21 cellular contexts compared by ENCODE assay signal in genomic region chr3:80870476-80871041, GRCh38.
DNase-seq lines count a peak whose midpoint lies in the region; ATAC-seq, FAIRE-seq and TF ChIP-seq lines count a peak whose summit lies in the region.
"Had no signal": no experiment of that assay in that cellular context is flagged by ENCODE, and none has a peak within 500 bp of the region (broad histone marks: within the 10 kb centered on the region; RNA-seq: fewer than 3 reads in every experiment).

No MANE protein-coding gene starts in this region.

- ATAC-seq in sciatic nerve: peak; percentile 17
- no peak for ATAC-seq in GM18505 (IDR thresholded peaks at IDR 0.05; ENCODE audit: unreplicated experiment)
- no peak for ATAC-seq in activated T-cell treated with anti-CD3 and anti-CD28 coated beads, Interleukin-2, amount 50 U/mL, for 4 hours
- ATAC-seq: GM12878 had no signal

- no peaks in the 10 kb centered on the region for H4K20me1 ChIP-seq in MM.1S (ENCODE audit: insufficient read depth, low read length)

- no peak overlapping the region for H3K4me2 ChIP-seq in MM.1S (ENCODE audit: low read depth, low read length)

- peak; percentile 40 for FAIRE-seq in bronchial epithelial cell (lab: Jason Lieb, UNC)
- FAIRE-seq: A204.1, GM12878, GM18507, H54 had no signal

- no peak overlapping the region for H3K27ac ChIP-seq in MM.1S (ENCODE audit: low read length)
- H3K27ac ChIP-seq: C4-2B, GM23248 had no signal

- no peaks in the 10 kb centered on the region for H3K79me2 ChIP-seq in MM.1S (ENCODE audit: low read length)

- H3K9ac ChIP-seq in MM.1S (ENCODE audit: low read length): no peak overlapping the region
- H3K9ac ChIP-seq: GM23248 had no signal

- H3K27me3 Mint-ChIP-seq in activated naive CD4-positive, alpha-beta T cell treated with anti-CD3 and anti-CD28 coated beads for 36 hours (ENCODE audit: low read depth): no peaks in the 10 kb centered on the region
- no peaks in the 10 kb centered on the region for H3K27me3 Mint-ChIP-seq in activated T-helper 1 cell treated with anti-CD3 and anti-CD28 coated beads, Interleukin-12 subunit alpha, Interleukin-12 subunit beta, Interleukin-2, Interleukin-4 antibody, amounts not matched to agents 30 ng/mL and 10 ng/mL and 1 ng/mL, durations not matched to agents 14 hours and 24 hours and 36 hours (ENCODE audit: insufficient read depth)
- H3K27me3 Mint-ChIP-seq in activated T-cell treated with anti-CD3 and anti-CD28 coated beads, Interleukin-2, amount 50 U/mL, for 4 hours (ENCODE audit: low read depth): no peaks in the 10 kb centered on the region
- H3K27me3 Mint-ChIP-seq: CD4-positive, alpha-beta memory T cell had no signal

- TF ChIP-seq CTCF in MM.1S (IDR thresholded peaks at IDR 0.05; ENCODE audit: low read length): no peak
- no peak for TF ChIP-seq CTCF in bronchial epithelial cell (IDR thresholded peaks at IDR 0.05; ENCODE audit: insufficient read depth, low read length, severe bottlenecking)

- no peaks in the 10 kb centered on the region for H3K9me2 ChIP-seq in MM.1S (replicated peaks; ENCODE audit: insufficient read depth, low read length)

- no peak overlapping the region for H3K27ac Mint-ChIP-seq in activated naive CD4-positive, alpha-beta T cell treated with anti-CD3 and anti-CD28 coated beads for 36 hours
- H3K27ac Mint-ChIP-seq in activated T-helper 1 cell treated with anti-CD3 and anti-CD28 coated beads, Interleukin-12 subunit alpha, Interleukin-12 subunit beta, Interleukin-2, Interleukin-4 antibody, amounts not matched to agents 30 ng/mL and 10 ng/mL and 1 ng/mL, durations not matched to agents 14 hours and 24 hours and 36 hours: no peak overlapping the region
- H3K27ac Mint-ChIP-seq: CD4-positive, alpha-beta memory T cell had no signal

- H3K36me3 ChIP-seq in MM.1S (replicated peaks; ENCODE audit: insufficient read depth, low read length) (no peaks in the 10 kb centered on the region), bronchial epithelial cell (ENCODE audit: control insufficient read depth, insufficient read depth, low read length) (no peaks in the 10 kb centered on the region)

- no peak for TF ChIP-seq POLR2A in GM18505 (IDR thresholded peaks at IDR 0.05; ENCODE audit: borderline replicate concordance, extremely low read depth, insufficient read depth, insufficient read length)

- no peaks in the 10 kb centered on the region for H3K4me1 Mint-ChIP-seq in activated naive CD4-positive, alpha-beta T cell treated with anti-CD3 and anti-CD28 coated beads for 36 hours (ENCODE audit: low read depth)
- H3K4me1 Mint-ChIP-seq in activated T-helper 1 cell treated with anti-CD3 and anti-CD28 coated beads, Interleukin-12 subunit alpha, Interleukin-12 subunit beta, Interleukin-2, Interleukin-4 antibody, amounts not matched to agents 30 ng/mL and 10 ng/mL and 1 ng/mL, durations not matched to agents 14 hours and 24 hours and 36 hours (ENCODE audit: low read depth): no peaks in the 10 kb centered on the region
- H3K4me1 Mint-ChIP-seq in activated T-cell treated with anti-CD3 and anti-CD28 coated beads, Interleukin-2, amount 50 U/mL, for 4 hours (ENCODE audit: low read depth): no peaks in the 10 kb centered on the region
- H3K4me1 Mint-ChIP-seq: CD4-positive, alpha-beta memory T cell had no signal

- H3K9me3 ChIP-seq in MM.1S (replicated peaks; ENCODE audit: insufficient read depth, low read length): no peaks in the 10 kb centered on the region

- no peaks in the 10 kb centered on the region for H3K36me3 Mint-ChIP-seq in activated naive CD4-positive, alpha-beta T cell treated with anti-CD3 and anti-CD28 coated beads for 36 hours (ENCODE audit: low read depth)
- H3K36me3 Mint-ChIP-seq in activated T-helper 1 cell treated with anti-CD3 and anti-CD28 coated beads, Interleukin-12 subunit alpha, Interleukin-12 subunit beta, Interleukin-2, Interleukin-4 antibody, amounts not matched to agents 30 ng/mL and 10 ng/mL and 1 ng/mL, durations not matched to agents 14 hours and 24 hours and 36 hours (ENCODE audit: low read depth): no peaks in the 10 kb centered on the region
- H3K36me3 Mint-ChIP-seq in activated T-cell treated with anti-CD3 and anti-CD28 coated beads, Interleukin-2, amount 50 U/mL, for 4 hours (ENCODE audit: insufficient read depth): no peaks in the 10 kb centered on the region
- H3K36me3 Mint-ChIP-seq: CD4-positive, alpha-beta memory T cell had no signal

- H3K9me3 Mint-ChIP-seq in activated naive CD4-positive, alpha-beta T cell treated with anti-CD3 and anti-CD28 coated beads for 36 hours: peaks cover 18% of the 10 kb centered on the region
- peaks cover 21% of the 10 kb centered on the region for H3K9me3 Mint-ChIP-seq in activated T-helper 1 cell treated with anti-CD3 and anti-CD28 coated beads, Interleukin-12 subunit alpha, Interleukin-12 subunit beta, Interleukin-2, Interleukin-4 antibody, amounts not matched to agents 30 ng/mL and 10 ng/mL and 1 ng/mL, durations not matched to agents 14 hours and 24 hours and 36 hours
- H3K9me3 Mint-ChIP-seq in activated T-cell treated with anti-CD3 and anti-CD28 coated beads, Interleukin-2, amount 50 U/mL, for 4 hours: peaks cover 23% of the 10 kb centered on the region

- CTCF ChIA-PET in activated naive CD4-positive, alpha-beta T cell treated with anti-CD3 and anti-CD28 coated beads for 36 hours (lab: Charles Lee): no interaction called here

- H3F3A ChIP-seq in MM.1S (ENCODE audit: insufficient read depth, low read length): no peaks in the 10 kb centered on the region

- DNase-seq in MM.1S: peak; percentile 34
- peak; percentile 9 for DNase-seq in RPMI8226
- DNase-seq in bronchial epithelial cell (ENCODE audit: low read depth): no peak
- DNase-seq in sciatic nerve (ENCODE audit: low spot score): no peak
- DNase-seq in activated naive CD4-positive, alpha-beta T cell treated with anti-CD3 and anti-CD28 coated beads for 36 hours: no peak
- no peak for DNase-seq in activated T-helper 1 cell treated with anti-CD3 and anti-CD28 coated beads, Interleukin-12 subunit alpha, Interleukin-12 subunit beta, Interleukin-2, Interleukin-4 antibody, amounts not matched to agents 30 ng/mL and 10 ng/mL and 1 ng/mL, durations not matched to agents 14 hours and 24 hours and 36 hours (ENCODE audit: low spot score)
- DNase-seq in activated T-cell treated with anti-CD3 and anti-CD28 coated beads, Interleukin-2, amount 50 U/mL, for 4 hours: no peak
- DNase-seq: ACHN; CD4-positive, alpha-beta memory T cell; DMS 273 treated with DMSO at 0.1 percent for 48 hours; DMS53; DND-41; EL; GM23248; HCEC 1CT had no signal

- H2AFZ ChIP-seq in MM.1S (ENCODE audit: low read length): no peak overlapping the region
- H2AFZ ChIP-seq: GM23248 had no signal

- no peak overlapping the region for H3K4me3 ChIP-seq in MM.1S (ENCODE audit: low read length)
- H3K4me3 ChIP-seq in bronchial epithelial cell (ENCODE audit: low read depth, low read length): no peak overlapping the region
- H3K4me3 ChIP-seq: GM12878, GM23248 had no signal

- no peak overlapping the region for H3K4me3 Mint-ChIP-seq in activated naive CD4-positive, alpha-beta T cell treated with anti-CD3 and anti-CD28 coated beads for 36 hours
- no peak overlapping the region for H3K4me3 Mint-ChIP-seq in activated T-helper 1 cell treated with anti-CD3 and anti-CD28 coated beads, Interleukin-12 subunit alpha, Interleukin-12 subunit beta, Interleukin-2, Interleukin-4 antibody, amounts not matched to agents 30 ng/mL and 10 ng/mL and 1 ng/mL, durations not matched to agents 14 hours and 24 hours and 36 hours
- H3K4me3 Mint-ChIP-seq in activated T-cell treated with anti-CD3 and anti-CD28 coated beads, Interleukin-2, amount 50 U/mL, for 4 hours: no peak overlapping the region
- H3K4me3 Mint-ChIP-seq: CD4-positive, alpha-beta memory T cell had no signal

- H3K4me1 ChIP-seq in MM.1S (ENCODE audit: low read length): no peaks in the 10 kb centered on the region

- H3K27me3 ChIP-seq in MM.1S (replicated peaks; ENCODE audit: insufficient read depth, low read length) (no peaks in the 10 kb centered on the region), bronchial epithelial cell (ENCODE audit: control insufficient read depth, insufficient read depth, low read length) (no peaks in the 10 kb centered on the region)

- intact Hi-C loops in sciatic nerve (cut with DNase I): no loop called here
- intact Hi-C loops in activated naive CD4-positive, alpha-beta T cell treated with anti-CD3 and anti-CD28 coated beads for 36 hours (cut with micrococcal nuclease): no loop called here
- intact Hi-C loops in activated T-helper 1 cell treated with anti-CD3 and anti-CD28 coated beads, Interleukin-12 subunit alpha, Interleukin-12 subunit beta, Interleukin-2, Interleukin-4 antibody, amounts not matched to agents 30 ng/mL and 10 ng/mL and 1 ng/mL, durations not matched to agents 14 hours and 24 hours and 36 hours (cut with micrococcal nuclease): no loop called here

Comparison
In these comparisons a context has a peak if more than half of its experiments do, and no peak if none do; other contexts are left out.
1. DNase-seq: peak in MM.1S (single experiment) and RPMI8226 (single experiment); none in bronchial epithelial cell (single experiment), sciatic nerve (single experiment), activated naive CD4-positive, alpha-beta T cell treated with anti-CD3 and anti-CD28 coated beads for 36 hours (single experiment), activated T-helper 1 cell treated with anti-CD3 and anti-CD28 coated beads, Interleukin-12 subunit alpha, Interleukin-12 subunit beta, Interleukin-2, Interleukin-4 antibody, amounts not matched to agents 30 ng/mL and 10 ng/mL and 1 ng/mL, durations not matched to agents 14 hours and 24 hours and 36 hours (single experiment) and activated T-cell treated with anti-CD3 and anti-CD28 coated beads, Interleukin-2, amount 50 U/mL, for 4 hours (single experiment).